8 cellular contexts compared by ENCODE assay signal in the genomic region with DNA sequence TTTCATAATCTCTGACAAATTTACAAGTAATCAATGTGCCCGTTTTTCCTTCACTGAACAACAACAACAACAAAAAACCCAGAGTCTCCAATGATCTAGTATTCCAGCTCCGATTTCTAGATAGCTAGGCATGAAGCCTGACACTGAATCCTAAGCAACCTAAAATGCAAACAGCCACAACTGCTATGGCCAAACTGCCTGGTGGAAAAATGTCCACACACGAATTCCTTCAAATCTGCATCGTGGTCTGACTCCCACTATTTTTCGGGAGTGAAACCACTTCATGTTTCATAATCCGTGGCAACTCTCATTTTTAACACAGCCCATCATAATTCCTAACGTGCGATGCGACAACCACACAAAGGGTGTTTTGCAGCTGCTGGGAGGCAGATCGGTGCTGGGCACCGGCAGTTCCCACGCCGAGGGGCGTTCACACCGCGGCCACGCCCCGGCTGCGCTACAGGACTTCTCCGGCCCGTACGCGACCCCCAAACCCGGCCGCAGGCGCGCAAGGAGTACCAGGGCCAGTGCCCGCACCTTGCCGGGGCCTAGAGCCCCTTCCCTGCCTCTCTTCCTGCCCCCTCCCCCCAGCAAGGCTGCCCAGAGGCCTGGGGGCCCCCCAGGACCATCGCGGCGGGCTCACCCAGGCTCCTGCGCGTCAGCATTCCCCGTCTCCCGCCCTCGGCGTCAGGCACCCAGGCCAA. TPM values are rescaled to one million over a fixed set of nuclear protein-coding genes. Genes with fewer than 3 reads are reported as not detected.
DNase-seq lines count a peak whose midpoint lies in the region; ATAC-seq, FAIRE-seq and TF ChIP-seq lines count a peak whose summit lies in the region.

No MANE protein-coding gene starts in this region.

- no peaks in the 10 kb centered on the region for H4K20me1 ChIP-seq in H1 (replicated peaks in 1 of 2; ENCODE audit: control insufficient read depth in 1 of 2, insufficient read depth in 2 of 2, low read length in 2 of 2)

- H3K79me2 ChIP-seq in H1 (ENCODE audit: control insufficient read depth in 1 of 2, insufficient read depth in 2 of 2, low read length in 2 of 2) = peaks cover 0 to 29% of the 10 kb centered on the region in 2 experiments; a peak in 2 of 4 replicates

- CTCF ChIA-PET in A549 (lab: Yijun Ruan, JAX) (interaction anchor here (0.6 to 2.8 kb wide), 23 partner anchors 9 to 534 kb away, joined by 3 to 20 read pairs (median 3); no protein-coding TSS in a partner anchor), H1 (lab: Charles Lee; ENCODE audit: partially characterized antibody) (interaction anchor here (0.8 to 1.4 kb wide), 4 partner anchors 25 to 430 kb away, joined by 3 read pairs; no protein-coding TSS in a partner anchor)

- no peaks in the 10 kb centered on the region for H3K27me3 Mint-ChIP-seq in activated CD4-positive, alpha-beta T cell treated with anti-CD3 and anti-CD28 coated beads, Interleukin-2, amount 10 ng/mL, durations not matched to agents 24 days and 14 days

- H2BK5ac ChIP-seq in H1 (ENCODE audit: low read depth, low read length) = peak overlapping the region; percentile 12; the same call in 1 of the 2 replicates

- no peaks in the 10 kb centered on the region for H3K9me3 ChIP-seq in A549
- H3K9me3 ChIP-seq in H1 (ENCODE audit: insufficient read depth in 2 of 2, low read depth in 1 of 2, low read length in 1 of 2) = no peaks in the 10 kb centered on the region

- intact Hi-C loops in activated CD4-positive, alpha-beta T cell treated with anti-CD3 and anti-CD28 coated beads, Interleukin-2, amount 10 ng/mL, durations not matched to agents 24 days and 14 days (cut with micrococcal nuclease) = loop anchor here (1.0 to 5.0 kb wide), 3 partner anchors 74 to 332 kb away; a partner anchor contains a TSS

- H3K4ac ChIP-seq in H1 (replicated peaks; ENCODE audit: insufficient read length, low read depth, low read length) = no peak overlapping the region

- no peak overlapping the region for H2BK20ac ChIP-seq in H1 (ENCODE audit: low read length)

- peak overlapping the region; percentile 79 for H4K91ac ChIP-seq in H1 (replicated peaks; ENCODE audit: insufficient read length, low read length)

- ATAC-seq in A549 (peak; percentile 76 to 83), HG02798 (IDR thresholded peaks at IDR 0.05; ENCODE audit: poor library complexity, unreplicated experiment) (peak; percentile 32)

- H3K79me1 ChIP-seq in H1 (ENCODE audit: low read depth, low read length) = no peaks in the 10 kb centered on the region; the same call in 1 of the 2 replicates

- H3K4me3 Mint-ChIP-seq in activated CD4-positive, alpha-beta T cell treated with anti-CD3 and anti-CD28 coated beads, Interleukin-2, amount 10 ng/mL, durations not matched to agents 24 days and 14 days = peak overlapping the region; percentile 93

- H3K36me3 ChIP-seq in H1 (ENCODE audit: control insufficient read depth in 2 of 4, insufficient read depth in 4 of 4, low read length in 3 of 4) = peaks cover 0 to 3% (median 0%) of the 10 kb centered on the region in 4 experiments; a peak in 1 of 8 replicates

- 0 out of 2 replicates have a peak overlapping the region, but pooled peaks have one; percentile 65 for H2BK12ac ChIP-seq in H1 (ENCODE audit: low read depth, low read length)

- peak overlapping the region; percentile 75 for H3K18ac ChIP-seq in H1 (ENCODE audit: extremely low read depth, low read length)

- no peak overlapping the region for H3K14ac ChIP-seq in H1 (ENCODE audit: insufficient read length)

- H3K9ac ChIP-seq in H1 (replicated peaks in 1 of 4; ENCODE audit: extremely low read depth in 1 of 4, low read depth in 3 of 4, low read length in 3 of 4) = peak overlapping the region; percentile 79 to 88 (median 84); a peak in 6 of 7 replicates

- H3K4me3 ChIP-seq in A549 (peak overlapping the region; percentile 80), H1 (ENCODE audit: extremely low read depth in 1 of 4, insufficient read depth in 2 of 4, low read depth in 3 of 4, low read length in 4 of 4) (peak overlapping the region; percentile 72 to 86 (median 74))

- H3K56ac ChIP-seq in H1 (replicated peaks; ENCODE audit: insufficient read length, low read depth, low read length) = no peak overlapping the region

- H2AK5ac ChIP-seq in H1 (ENCODE audit: low read depth, low read length) = no peak overlapping the region

- TF ChIP-seq EP300 in A549 (IDR thresholded peaks at IDR 0.05) (no peak), H1 (IDR thresholded peaks at IDR 0.05; ENCODE audit: borderline replicate concordance in 1 of 2, low read depth in 2 of 2, low read length in 2 of 2) (no peak)

- POLR2A ChIA-PET in A549 (lab: Yijun Ruan, JAX) (interaction anchor here (0.6 to 1.6 kb wide), 5 partner anchors 8 to 189 kb away, joined by 3 to 5 read pairs (median 4); a partner anchor contains a TSS), H1 (lab: Charles Lee; ENCODE audit: partially characterized antibody) (interaction anchor here (0.6 to 2.9 kb wide), 11 partner anchors 13 to 549 kb away, joined by 3 to 17 read pairs (median 4); a partner anchor contains a TSS)

- H3K23ac ChIP-seq in H1 (ENCODE audit: insufficient read length) = no peak overlapping the region

- H2AFZ ChIP-seq in H1 (ENCODE audit: low read length) = peak overlapping the region; percentile 53

- peaks cover 26% of the 10 kb centered on the region for H3K4me1 ChIP-seq in A549
- peaks cover 0 to 4% (median 0%) of the 10 kb centered on the region in 4 experiments; a peak in 2 of 7 replicates for H3K4me1 ChIP-seq in H1 (replicated peaks in 1 of 4; ENCODE audit: control insufficient read depth in 3 of 4, insufficient read depth in 4 of 4, low read length in 3 of 4)

- no peaks in the 10 kb centered on the region for H3K27me3 ChIP-seq in H1 (replicated peaks in 1 of 4; ENCODE audit: control insufficient read depth in 3 of 4, extremely low read depth in 1 of 4, insufficient read depth in 3 of 4, low read length in 3 of 4)

- no peak overlapping the region for H2BK15ac ChIP-seq in H1 (ENCODE audit: low read length)

- H3K36me3 Mint-ChIP-seq in activated CD4-positive, alpha-beta T cell treated with anti-CD3 and anti-CD28 coated beads, Interleukin-2, amount 10 ng/mL, durations not matched to agents 24 days and 14 days (ENCODE audit: low read depth) = peaks cover 4% of the 10 kb centered on the region

- TF ChIP-seq RAD21 in A549 (conservative IDR thresholded peaks at IDR 0.05 in 1 of 2, IDR thresholded peaks at IDR 0.05 in 1 of 2) (no peak), H1 (IDR thresholded peaks at IDR 0.05 in 1 of 2, conservative IDR thresholded peaks at IDR 0.05 in 1 of 2; ENCODE audit: low read depth in 2 of 2, low read length in 2 of 2) (no peak)

- no peak for TF ChIP-seq CTCF in A549 (IDR thresholded peaks at IDR 0.05)
- TF ChIP-seq CTCF in H1 (IDR thresholded peaks at IDR 0.05; ENCODE audit: control extremely low read depth in 1 of 3, insufficient read depth in 1 of 3, low read depth in 1 of 3, low read length in 3 of 3) = no peak

- H3K27ac Mint-ChIP-seq in activated CD4-positive, alpha-beta T cell treated with anti-CD3 and anti-CD28 coated beads, Interleukin-2, amount 10 ng/mL, durations not matched to agents 24 days and 14 days = peak overlapping the region; percentile 87

- 5% methylated on average over 12 of the region's 38 CpGs for WGBS in A549 (ENCODE audit: missing lambda C conversion rate)
- 3% methylated on average over 35 of the region's 38 CpGs; no CpG with 5 or more reads in 1 of the 2 experiments for WGBS in H1 (ENCODE audit: extremely low coverage in 1 of 2, insufficient coverage in 1 of 2, insufficient read length in 1 of 2, insufficient replicate concordance in 2 of 2, low coverage in 1 of 2, low lambda C conversion rate in 2 of 2, missing lambda C conversion rate in 1 of 2), 2 experiments

- FAIRE-seq in A549 (lab: Jason Lieb, UNC) (no peak), GM12892 (lab: Jason Lieb, UNC) (peak; percentile 89), H1 (lab: Jason Lieb, UNC) (no peak)

- no peak overlapping the region for H2BK120ac ChIP-seq in H1 (replicated peaks; ENCODE audit: low read depth, low read length)

- peak overlapping the region; percentile 91 to 96 for H3K27ac ChIP-seq in A549
- H3K27ac ChIP-seq in H1 (ENCODE audit: low read depth, low read length) = peak overlapping the region; percentile 88; the same call in 1 of the 2 replicates

- H3K4me2 ChIP-seq in A549 = peak overlapping the region; percentile 85
- peak overlapping the region; percentile 81 to 89 for H3K4me2 ChIP-seq in H1 (ENCODE audit: insufficient read depth in 1 of 2, low read depth in 2 of 2, low read length in 2 of 2)

- peaks cover 19% of the 10 kb centered on the region for H3K4me1 Mint-ChIP-seq in activated CD4-positive, alpha-beta T cell treated with anti-CD3 and anti-CD28 coated beads, Interleukin-2, amount 10 ng/mL, durations not matched to agents 24 days and 14 days

- DNase-seq in A549 (ENCODE audit: low read depth in 1 of 2, low spot score in 1 of 2) = peak; percentile 62 to 72
- DNase-seq in GM12892 (ENCODE audit: insufficient read length) = peak; percentile 55
- peak; percentile 12 for DNase-seq in NCI-H128 (lab: John Stamatoyannopoulos, UW; ENCODE audit: unreplicated experiment)
- DNase-seq in activated CD4-positive, alpha-beta T cell treated with anti-CD3 and anti-CD28 coated beads, Interleukin-2, amount 10 ng/mL, durations not matched to agents 24 days and 14 days = peak; percentile 84
- peak in 1 of 2 experiments; percentile 85 for DNase-seq in H1 (ENCODE audit: low read depth in 1 of 2, low spot score in 2 of 2)
- peak; percentile 69 to 78 for DNase-seq in lung microvascular endothelial cell (ENCODE audit: low read depth in 2 of 2)
- DNase-seq in stimulated activated CD8-positive, alpha-beta memory T cell treated with anti-CD3 and anti-CD28 coated beads, Interleukin-4, amount 100 ng/mL, for 48 hours = peak; percentile 68

- no peak for TF ChIP-seq POLR2A in A549 (IDR thresholded peaks at IDR 0.05; ENCODE audit: low read length)
- no peak for TF ChIP-seq POLR2A in GM12892 (IDR thresholded peaks at IDR 0.05; ENCODE audit: low read depth, low read length)
- no peak for TF ChIP-seq POLR2A in H1 (IDR thresholded peaks at IDR 0.05; ENCODE audit: control extremely low read depth in 1 of 2, low read depth in 2 of 2, low read length in 2 of 2)

- H4K5ac ChIP-seq in H1 (ENCODE audit: insufficient read length, low read depth, low read length) = peak overlapping the region; percentile 74

- H3K23me2 ChIP-seq in H1 (ENCODE audit: low read depth, low read length) = peaks cover 6% of the 10 kb centered on the region; the same call in 1 of the 2 replicates

- peak overlapping the region; percentile 76; the same call in 1 of the 2 replicates for H4K8ac ChIP-seq in H1 (ENCODE audit: extremely low read depth, insufficient read depth, low read length)

- no peaks in the 10 kb centered on the region for H3K9me3 Mint-ChIP-seq in activated CD4-positive, alpha-beta T cell treated with anti-CD3 and anti-CD28 coated beads, Interleukin-2, amount 10 ng/mL, durations not matched to agents 24 days and 14 days

RNA-seq across cellular contexts. Expression of a gene that starts 0.8 kb away (rescaled TPM):
- polyA plus RNA-seq in A549 (2011; rRNA removed) = 14.6 and 20.3 TPM in 2 replicates
- polyA plus RNA-seq in A549 (2012; cell fraction: cytosol; rRNA removed) = 2.9 and 3.0 TPM in 2 replicates
- polyA plus RNA-seq in A549 (2012; cell fraction: nucleus; rRNA removed) = 3.4 and 5.0 TPM in 2 replicates
- polyA plus RNA-seq in A549 (2017; fragmentation: RNase III; extraction: RNeasy Plus Mini Kit Qiagen cat#74134 plus additional on column Dnase treatment) = 7.9 to 8.9 TPM (median 8.6 TPM) in 3 replicates
- 7.0 and 8.4 TPM in 2 replicates for polyA minus RNA-seq in A549 (2011; rRNA and poly(A)+ RNA removed)
- polyA plus RNA-seq in GM12892 (2012; ENCODE audit: missing spikeins) = 6.6 TPM
- total RNA-seq in activated CD4-positive, alpha-beta T cell treated with anti-CD3 and anti-CD28 coated beads, Interleukin-2, amount 10 ng/mL, durations not matched to agents 24 days and 14 days = 9.5 and 10.3 TPM in 2 replicates
- total RNA-seq in H1 (2021; fragmentation: NEBNext Ultra II Directional; extraction: Animal tissue kit (Norgen Biotek cat#: 25700)) = 11.4 and 12.0 TPM in 2 replicates
- polyA plus RNA-seq in H1 (2011; rRNA removed) = 2.4 and 3.4 TPM in 2 replicates
- polyA plus RNA-seq in H1 (2011; cell fraction: cytosol; rRNA removed) = 4.4 TPM
- 2.8 TPM for polyA plus RNA-seq in H1 (2011; cell fraction: nucleus; rRNA removed)
- 3.4 to 5.5 TPM (median 3.7 TPM) in 4 replicates for polyA plus RNA-seq in H1 (2012, experiment 1 of 2)
- 0.24 TPM for polyA plus RNA-seq in H1 (2012, experiment 2 of 2)
- 6.9 TPM for polyA plus RNA-seq in H1 (2013, experiment 1 of 2)
- 6.8 TPM for polyA plus RNA-seq in H1 (2013, experiment 2 of 2)
- 5.3 and 7.0 TPM in 2 replicates for polyA minus RNA-seq in H1 (2011; rRNA and poly(A)+ RNA removed)
- 7.1 TPM for polyA minus RNA-seq in H1 (2011; cell fraction: cytosol; rRNA and poly(A)+ RNA removed)
- polyA minus RNA-seq in H1 (2011; cell fraction: nucleus; rRNA and poly(A)+ RNA removed) = 16.5 TPM
- total RNA-seq in lung microvascular endothelial cell = 14.4 and 17.3 TPM in 2 replicates
